In the genomic region with DNA sequence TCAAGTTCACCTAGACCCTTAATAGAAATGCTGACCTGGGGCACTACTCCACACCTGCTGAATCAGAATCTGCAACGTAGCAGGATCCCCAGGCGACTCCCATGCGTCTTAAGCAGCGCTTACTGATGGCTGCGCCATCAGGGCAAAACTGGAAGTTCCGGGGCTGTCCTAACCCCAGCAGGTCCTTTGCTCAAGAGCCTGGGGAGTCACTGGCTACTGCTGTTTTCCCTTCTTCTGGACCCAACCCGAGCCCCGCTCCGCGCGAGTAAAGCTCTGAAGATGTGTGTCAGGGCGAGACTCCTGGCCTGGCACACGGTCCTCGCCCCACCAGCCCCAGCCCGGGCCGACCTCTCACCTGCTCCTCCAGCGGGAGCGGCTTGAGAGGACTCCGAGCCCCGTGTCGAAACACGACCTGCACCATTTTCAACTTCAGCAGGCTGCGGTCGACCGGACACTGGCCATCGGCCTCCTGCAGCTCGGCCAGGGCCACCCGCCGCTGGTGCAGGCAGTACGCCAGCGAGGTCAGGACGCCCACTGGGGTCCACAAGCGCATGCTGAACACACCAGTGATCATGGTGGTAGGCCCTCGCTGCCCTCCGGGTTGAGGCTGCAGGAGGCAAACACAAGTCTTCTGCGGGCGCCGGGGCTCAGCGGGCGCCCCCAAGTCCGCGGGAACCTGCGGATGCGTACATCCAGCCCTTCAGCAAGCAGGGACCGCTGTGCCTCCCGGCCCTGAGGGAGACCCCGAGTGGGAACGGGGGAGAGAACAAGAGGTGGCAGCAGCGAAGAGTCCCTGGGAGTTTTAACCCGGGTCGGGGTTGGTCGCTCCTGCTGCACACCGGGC, we compare ENCODE assay signal across 8 cellular contexts. TPM values are rescaled to one million over a fixed set of nuclear protein-coding genes. Genes with fewer than 3 reads are reported as not detected.
DNase-seq lines count a peak whose midpoint lies in the region; ATAC-seq and TF ChIP-seq lines count a peak whose summit lies in the region.

No MANE protein-coding gene starts in this region.

- H3K27me3 Mint-ChIP-seq in IgD-negative memory B cell = peaks cover 3% of the 10 kb centered on the region
- peaks cover 22% of the 10 kb centered on the region for H3K27me3 Mint-ChIP-seq in T-helper 1 cell treated with Interleukin-12 subunit alpha and Interleukin-12 subunit beta and Interleukin-4 antibody, amounts not matched to agents 30 μg/mL and 1 μg/mL, for 36 hours (ENCODE audit: low read depth)

- H3K9me3 ChIP-seq in body of pancreas = no peaks in the 10 kb centered on the region
- H3K9me3 ChIP-seq in iPS-18c (ENCODE audit: control insufficient read depth, insufficient read depth, low read length) = no peaks in the 10 kb centered on the region
- H3K9me3 ChIP-seq in skeletal muscle satellite cell (replicated peaks; ENCODE audit: low read length) = no peaks in the 10 kb centered on the region

- H3K4me2 ChIP-seq in skeletal muscle satellite cell (ENCODE audit: low read length) = peak overlapping the region; percentile 95

- H3K4me3 ChIP-seq in body of pancreas = peak overlapping the region; percentile 73 to 90
- peak overlapping the region; percentile 83 for H3K4me3 ChIP-seq in iPS-18c (ENCODE audit: insufficient read depth, low read depth, low read length)
- peak overlapping the region; percentile 80 for H3K4me3 ChIP-seq in skeletal muscle satellite cell (ENCODE audit: low read length)

- TF ChIP-seq CTCF in body of pancreas (IDR thresholded peaks at IDR 0.05) = no peak

- WGBS in body of pancreas, 2 donors = 0 to 1% methylated on average over 17 to 52 of the region's 53 CpGs

- peaks cover 19% of the 10 kb centered on the region for H3K4me1 ChIP-seq in body of pancreas
- H3K4me1 ChIP-seq in skeletal muscle satellite cell (ENCODE audit: control insufficient read depth, insufficient read depth, low read length) = peaks cover 13% of the 10 kb centered on the region

- peak overlapping the region; percentile 97 to 100 (median 99) for H3K4me3 Mint-ChIP-seq in IgD-negative memory B cell
- peak overlapping the region; percentile 97 for H3K4me3 Mint-ChIP-seq in T-helper 1 cell treated with Interleukin-12 subunit alpha and Interleukin-12 subunit beta and Interleukin-4 antibody, amounts not matched to agents 30 μg/mL and 1 μg/mL, for 36 hours

- peaks cover 0 to 1% (median 0%) of the 10 kb centered on the region in 3 donors for H3K9me3 Mint-ChIP-seq in IgD-negative memory B cell
- no peaks in the 10 kb centered on the region for H3K9me3 Mint-ChIP-seq in T-helper 1 cell treated with Interleukin-12 subunit alpha and Interleukin-12 subunit beta and Interleukin-4 antibody, amounts not matched to agents 30 μg/mL and 1 μg/mL, for 36 hours

- intact Hi-C loops in body of pancreas (cut with DNase I) = no loop called here

- peak overlapping the region; percentile 29 to 80 (median 74) for H3K27ac Mint-ChIP-seq in IgD-negative memory B cell
- peak overlapping the region; percentile 88 for H3K27ac Mint-ChIP-seq in T-helper 1 cell treated with Interleukin-12 subunit alpha and Interleukin-12 subunit beta and Interleukin-4 antibody, amounts not matched to agents 30 μg/mL and 1 μg/mL, for 36 hours

- peak; percentile 59 for DNase-seq in EH (ENCODE audit: low read depth)
- DNase-seq in body of pancreas = peak; percentile 50 to 68 (median 60)
- DNase-seq in epidermal melanocyte (ENCODE audit: insufficient read length, low spot score) = no peak

- no peak for TF ChIP-seq POLR2A in body of pancreas (IDR thresholded peaks at IDR 0.05)

- H3K36me3 ChIP-seq in body of pancreas (replicated peaks in 1 of 2; ENCODE audit: insufficient read depth in 1 of 2, low read depth in 2 of 2) (no peaks in the 10 kb centered on the region), skeletal muscle satellite cell (ENCODE audit: insufficient read depth, low read length) (no peaks in the 10 kb centered on the region)

- H3K27me3 ChIP-seq in body of pancreas (no peaks in the 10 kb centered on the region), skeletal muscle satellite cell (ENCODE audit: control insufficient read depth, insufficient read depth, low read length) (no peaks in the 10 kb centered on the region)

- H3K27ac ChIP-seq in body of pancreas = peak overlapping the region; percentile 78 to 87 (median 86)

- H3K4me1 Mint-ChIP-seq in IgD-negative memory B cell = peaks cover 5 to 9% (median 8%) of the 10 kb centered on the region in 3 donors
- peaks cover 31% of the 10 kb centered on the region for H3K4me1 Mint-ChIP-seq in T-helper 1 cell treated with Interleukin-12 subunit alpha and Interleukin-12 subunit beta and Interleukin-4 antibody, amounts not matched to agents 30 μg/mL and 1 μg/mL, for 36 hours (ENCODE audit: low read depth)

- ATAC-seq in GM21576 (IDR thresholded peaks at IDR 0.05; ENCODE audit: unreplicated experiment) = peak; percentile 37
- ATAC-seq in body of pancreas = peak; percentile 45

- peaks cover 3% of the 10 kb centered on the region for H3K36me3 Mint-ChIP-seq in IgD-negative memory B cell
- peaks cover 3% of the 10 kb centered on the region for H3K36me3 Mint-ChIP-seq in T-helper 1 cell treated with Interleukin-12 subunit alpha and Interleukin-12 subunit beta and Interleukin-4 antibody, amounts not matched to agents 30 μg/mL and 1 μg/mL, for 36 hours (ENCODE audit: low read depth)

- H3K9ac ChIP-seq in skeletal muscle satellite cell (ENCODE audit: low read depth, low read length) = peak overlapping the region; percentile 71

RNA-seq across cellular contexts. Expression of gene ACP6, which starts 0.6 kb away (rescaled TPM):
- polyA plus RNA-seq in IgD-negative memory B cell = 5.9 TPM
- 10 to 100 TPM; 13.2 to 24.7 TPM for total RNA-seq in body of pancreas
- 2.4 and 3.8 TPM in 2 replicates for total RNA-seq in skeletal muscle satellite cell (2012; rRNA removed)
